In genomic region chr13:44739539-44739938, GRCh38 we compare ENCODE assay signal across 19 cellular contexts.
DNase-seq lines count a peak whose midpoint lies in the region; TF ChIP-seq lines count a peak whose summit lies in the region.
"Had no signal": no experiment of that assay in that cellular context is flagged by ENCODE, and none has a peak within 500 bp of the region (broad histone marks: within the 10 kb centered on the region; RNA-seq: fewer than 3 reads in every experiment).

No MANE protein-coding gene starts in this region.

- H2BK5ac ChIP-seq in H9 (ENCODE audit: insufficient read length, low read length) = no peak overlapping the region

- H3K4me2 ChIP-seq in H9 (ENCODE audit: insufficient read depth, insufficient read length, low read length) = no peak overlapping the region
- H3K4me2 ChIP-seq: SK-N-SH had no signal

- no peak overlapping the region for H4K91ac ChIP-seq in H9 (ENCODE audit: insufficient read length, low read depth, low read length)

- no peak overlapping the region for H2BK20ac ChIP-seq in H9 (ENCODE audit: low read depth, low read length, poor library complexity, severe bottlenecking)

- H2BK12ac ChIP-seq in H9 (ENCODE audit: insufficient read length, low read depth, low read length) = no peak overlapping the region

- H3K9me3 Mint-ChIP-seq in H9 = peaks cover 0 to 3% of the 10 kb centered on the region in 2 experiments; a peak in 2 of 5 replicates
- H3K9me3 Mint-ChIP-seq in neural crest cell = peaks cover 4% of the 10 kb centered on the region
- H3K9me3 Mint-ChIP-seq in activated T-helper 1 cell treated with anti-CD3 and anti-CD28 coated beads, Interleukin-12 subunit alpha, Interleukin-12 subunit beta, Interleukin-2, Interleukin-4 antibody, amounts not matched to agents 30 ng/mL and 10 ng/mL and 1 ng/mL, durations not matched to agents 14 hours and 24 hours and 36 hours = peaks cover 4% of the 10 kb centered on the region

- no peak overlapping the region for H2AFZ ChIP-seq in H9 (ENCODE audit: low read length)

- H2BK120ac ChIP-seq in H9 (ENCODE audit: low read depth, low read length, poor library complexity, severe bottlenecking) = no peak overlapping the region

- H4K8ac ChIP-seq in H9 (replicated peaks; ENCODE audit: insufficient read length, low read depth, low read length) = no peak overlapping the region

- H3K4me1 Mint-ChIP-seq in H9 (peaks cover 7 to 10% of the 10 kb centered on the region in 2 experiments), neural crest cell (peaks cover 4% of the 10 kb centered on the region)
- H3K4me1 Mint-ChIP-seq in activated T-helper 1 cell treated with anti-CD3 and anti-CD28 coated beads, Interleukin-12 subunit alpha, Interleukin-12 subunit beta, Interleukin-2, Interleukin-4 antibody, amounts not matched to agents 30 ng/mL and 10 ng/mL and 1 ng/mL, durations not matched to agents 14 hours and 24 hours and 36 hours (ENCODE audit: low read depth) = no peaks in the 10 kb centered on the region

- H3K27ac ChIP-seq in H9 (ENCODE audit: insufficient read length, low read depth, low read length) = no peak overlapping the region

- DNase-seq in H9 = peak; percentile 27
- peak; percentile 13 for DNase-seq in UCSD-AML1 (lab: John Stamatoyannopoulos, UW; ENCODE audit: unreplicated experiment)
- peak; percentile 50 for DNase-seq in glomerular endothelial cell (ENCODE audit: extremely low read depth, low read depth, low spot score)
- DNase-seq in neural crest cell (ENCODE audit: low read depth, low spot score) = no peak
- DNase-seq in NCI-H82 treated with DMSO at 0.1 percent for 48 hours (lab: John Stamatoyannopoulos, UW; ENCODE audit: unreplicated experiment) = no peak
- no peak for DNase-seq in NCI-H1092 treated with DMSO at 0.1 percent for 48 hours (lab: John Stamatoyannopoulos, UW)
- no peak for DNase-seq in stimulated activated CD4-positive, alpha-beta T cell treated with anti-CD3 and anti-CD28 coated beads, Interleukin-2, amount 100 ng/mL, for 48 hours
- DNase-seq in activated T-helper 1 cell treated with anti-CD3 and anti-CD28 coated beads, Interleukin-12 subunit alpha, Interleukin-12 subunit beta, Interleukin-2, Interleukin-4 antibody, amounts not matched to agents 30 ng/mL and 10 ng/mL and 1 ng/mL, durations not matched to agents 14 hours and 24 hours and 36 hours (ENCODE audit: low spot score) = no peak
- DNase-seq: C1 segment of cervical spinal cord; DMS79; MG63; NCI-H1048; NCI-H146; NCI-H2081; NCI-H446 treated with DMSO at 0.1 percent for 48 hours; NK-92 treated with Interleukin-12 subunit alpha and Interleukin-12 subunit beta, amount 100 ng/mL, for 24 hours; SHP77; SK-N-SH had no signal

- H3K4me3 Mint-ChIP-seq in H9 = no peak overlapping the region
- no peak overlapping the region for H3K4me3 Mint-ChIP-seq in neural crest cell
- H3K4me3 Mint-ChIP-seq in activated T-helper 1 cell treated with anti-CD3 and anti-CD28 coated beads, Interleukin-12 subunit alpha, Interleukin-12 subunit beta, Interleukin-2, Interleukin-4 antibody, amounts not matched to agents 30 ng/mL and 10 ng/mL and 1 ng/mL, durations not matched to agents 14 hours and 24 hours and 36 hours = no peak overlapping the region

- H3K23me2 ChIP-seq in H9 (ENCODE audit: insufficient read length, low read depth, low read length, poor library complexity, severe bottlenecking) = no peaks in the 10 kb centered on the region

- H3K79me2 ChIP-seq in H9 (ENCODE audit: insufficient read depth, low read length) = no peaks in the 10 kb centered on the region

- no peak overlapping the region for H3K9ac ChIP-seq in H9 (ENCODE audit: extremely low read depth, insufficient read length, low read length)
- H3K9ac ChIP-seq: SK-N-SH had no signal

- H3K27me3 Mint-ChIP-seq in H9 (ENCODE audit: low read depth) (no peaks in the 10 kb centered on the region; the same call in 1 of the 2 replicates), neural crest cell (ENCODE audit: low read depth) (no peaks in the 10 kb centered on the region)
- peaks cover 8% of the 10 kb centered on the region for H3K27me3 Mint-ChIP-seq in activated T-helper 1 cell treated with anti-CD3 and anti-CD28 coated beads, Interleukin-12 subunit alpha, Interleukin-12 subunit beta, Interleukin-2, Interleukin-4 antibody, amounts not matched to agents 30 ng/mL and 10 ng/mL and 1 ng/mL, durations not matched to agents 14 hours and 24 hours and 36 hours (ENCODE audit: insufficient read depth)

- no peaks in the 10 kb centered on the region for H3K4me1 ChIP-seq in H9 (ENCODE audit: insufficient read depth, low read length)
- H3K4me1 ChIP-seq: HAP-1 had no signal

- H3K18ac ChIP-seq in H9 (ENCODE audit: insufficient read length, low read depth, low read length) = no peak overlapping the region

- H2BK15ac ChIP-seq in H9 (ENCODE audit: low read depth, low read length) = no peak overlapping the region

- no peaks in the 10 kb centered on the region for H3K27me3 ChIP-seq in H9 (ENCODE audit: insufficient read depth, low read length)
- H3K27me3 ChIP-seq: MG63 had no signal

- H3K9me3 ChIP-seq in H9 (ENCODE audit: control insufficient read depth, low read depth, low read length) = no peaks in the 10 kb centered on the region
- H3K9me3 ChIP-seq: HAP-1, SK-N-SH had no signal

- intact Hi-C loops in activated T-helper 1 cell treated with anti-CD3 and anti-CD28 coated beads, Interleukin-12 subunit alpha, Interleukin-12 subunit beta, Interleukin-2, Interleukin-4 antibody, amounts not matched to agents 30 ng/mL and 10 ng/mL and 1 ng/mL, durations not matched to agents 14 hours and 24 hours and 36 hours (cut with micrococcal nuclease) = no loop called here

- H3K4ac ChIP-seq in H9 (ENCODE audit: low read depth, low read length) = no peak overlapping the region

- H3K36me3 Mint-ChIP-seq in H9 (ENCODE audit: insufficient read depth in 1 of 3, low read depth in 3 of 3) (no peaks in the 10 kb centered on the region; a peak in 1 of 7 replicates), neural crest cell (ENCODE audit: low read depth) (no peaks in the 10 kb centered on the region)
- H3K36me3 Mint-ChIP-seq in activated T-helper 1 cell treated with anti-CD3 and anti-CD28 coated beads, Interleukin-12 subunit alpha, Interleukin-12 subunit beta, Interleukin-2, Interleukin-4 antibody, amounts not matched to agents 30 ng/mL and 10 ng/mL and 1 ng/mL, durations not matched to agents 14 hours and 24 hours and 36 hours (ENCODE audit: low read depth) = no peaks in the 10 kb centered on the region

- no CpG with 5 or more reads among the region's 7 CpGs for WGBS in H9 (ENCODE audit: extremely low coverage, insufficient read length, low lambda C conversion rate)

- no peak overlapping the region for H3T11ph ChIP-seq in H9 (ENCODE audit: low read length)

- H4K20me1 ChIP-seq in H9 (ENCODE audit: control insufficient read depth, insufficient read depth, insufficient read length) = no peaks in the 10 kb centered on the region

- H2AK5ac ChIP-seq in H9 (ENCODE audit: insufficient read length, low read length) = no peak overlapping the region

- H4K5ac ChIP-seq in H9 (ENCODE audit: insufficient read length, low read depth, low read length) = no peak overlapping the region

- H3K14ac ChIP-seq in H9 (ENCODE audit: insufficient read depth, low read length) = no peak overlapping the region

- no peak overlapping the region for H3K56ac ChIP-seq in H9 (ENCODE audit: insufficient read length, low read depth, low read length)

- H3K27ac Mint-ChIP-seq in H9 (peak overlapping the region in 2 of 3 experiments; percentile 18 to 85; a peak in 3 of 7 replicates), neural crest cell (ENCODE audit: unreplicated experiment) (peak overlapping the region; percentile 78)
- H3K27ac Mint-ChIP-seq in activated T-helper 1 cell treated with anti-CD3 and anti-CD28 coated beads, Interleukin-12 subunit alpha, Interleukin-12 subunit beta, Interleukin-2, Interleukin-4 antibody, amounts not matched to agents 30 ng/mL and 10 ng/mL and 1 ng/mL, durations not matched to agents 14 hours and 24 hours and 36 hours = no peak overlapping the region

- TF ChIP-seq CTCF in H9 (conservative IDR thresholded peaks at IDR 0.05) (no peak), neural crest cell (conservative IDR thresholded peaks at IDR 0.05) (no peak)

- H3K79me1 ChIP-seq in H9 (ENCODE audit: insufficient read depth, low read depth, low read length, poor library complexity, severe bottlenecking) = no peaks in the 10 kb centered on the region

- no peak overlapping the region for H3K23ac ChIP-seq in H9 (ENCODE audit: insufficient read length, low read depth, low read length)

Comparison
In these comparisons a context has a peak if more than half of its experiments do, and no peak if none do; other contexts are left out.
1. DNase-seq: peak in H9 (single experiment), UCSD-AML1 (single experiment) and glomerular endothelial cell (single experiment); none in neural crest cell (single experiment), NCI-H82 treated with DMSO at 0.1 percent for 48 hours (single experiment), NCI-H1092 treated with DMSO at 0.1 percent for 48 hours (single experiment), stimulated activated CD4-positive, alpha-beta T cell treated with anti-CD3 and anti-CD28 coated beads, Interleukin-2, amount 100 ng/mL, for 48 hours (0 of 2) and activated T-helper 1 cell treated with anti-CD3 and anti-CD28 coated beads, Interleukin-12 subunit alpha, Interleukin-12 subunit beta, Interleukin-2, Interleukin-4 antibody, amounts not matched to agents 30 ng/mL and 10 ng/mL and 1 ng/mL, durations not matched to agents 14 hours and 24 hours and 36 hours (single experiment).